In genomic region chr13:105353654-105354053, GRCh38 we compare ENCODE assay signal across 25 cellular contexts.
"Had no signal": no experiment of that assay in that cellular context is flagged by ENCODE, and none has a peak within 500 bp of the region (broad histone marks: within the 10 kb centered on the region; RNA-seq: fewer than 3 reads in every experiment).

No MANE protein-coding gene starts in this region.

- H3K4me1 ChIP-seq: esophagus squamous epithelium, gastroesophageal sphincter, heart left ventricle, left lung, lower lobe of right lung had no signal

- H3K27me3 ChIP-seq: dorsolateral prefrontal cortex, esophagus squamous epithelium, gastroesophageal sphincter, heart left ventricle, hepatocyte, left lung had no signal

- DNase-seq: dermis blood vessel endothelial cell; dorsolateral prefrontal cortex; effector CD4-positive, alpha-beta T cell; effector memory CD4-positive, alpha-beta T cell; erythroblast; esophagus squamous epithelium; foreskin fibroblast; heart left ventricle; hypothalamus; immature natural killer cell; islet precursor cell; kidney; kidney glomerular epithelial cell; left cardiac atrium; left lung; left ventricle myocardium superior; lower lobe of right lung; mesenchymal stem cell; midbrain; naive thymus-derived CD4-positive, alpha-beta T cell had no signal

- H3K36me3 Mint-ChIP-seq: immature natural killer cell; naive thymus-derived CD4-positive, alpha-beta T cell had no signal

- H3K4me3 ChIP-seq: coronary artery, dorsolateral prefrontal cortex, esophagus squamous epithelium, gastroesophageal sphincter, heart left ventricle, hepatocyte, left lung, lower lobe of right lung had no signal

- H3K27ac Mint-ChIP-seq: immature natural killer cell; naive thymus-derived CD4-positive, alpha-beta T cell had no signal

- H3K27ac ChIP-seq: coronary artery, dorsolateral prefrontal cortex, epithelial cell of prostate, esophagus squamous epithelium, gastroesophageal sphincter, heart left ventricle, hepatocyte, left lung, lower lobe of right lung had no signal

- H3K4me1 Mint-ChIP-seq: immature natural killer cell had no signal

- H3K4me3 Mint-ChIP-seq: immature natural killer cell; naive thymus-derived CD4-positive, alpha-beta T cell had no signal

- H3K36me3 ChIP-seq: esophagus squamous epithelium, gastroesophageal sphincter, heart left ventricle, left lung, lower lobe of right lung had no signal

- H3K4me2 ChIP-seq: hepatocyte had no signal

- H2AFZ ChIP-seq: hepatocyte had no signal

- ATAC-seq: esophagus mucosa; gastroesophageal sphincter; heart left ventricle; left cardiac atrium; left lung; left ventricle myocardium superior; lower lobe of right lung; naive thymus-derived CD4-positive, alpha-beta T cell had no signal

- H3K9me3 ChIP-seq: esophagus squamous epithelium, gastroesophageal sphincter, heart left ventricle, left lung, lower lobe of right lung had no signal
